Comparison of ENCODE assay signal across 8 cellular contexts in genomic region chr17:4939554-4939803, GRCh38. TPM values are rescaled to one million over a fixed set of nuclear protein-coding genes. Genes with fewer than 3 reads are reported as not detected.
DNase-seq lines count a peak whose midpoint lies in the region; ATAC-seq, FAIRE-seq and TF ChIP-seq lines count a peak whose summit lies in the region.

No MANE protein-coding gene starts in this region.

- no peak for TF ChIP-seq POLR2A in GM12891 (IDR thresholded peaks at IDR 0.05; ENCODE audit: low read depth, low read length)

- H3K9me3 ChIP-seq in HAP-1 (no peaks in the 10 kb centered on the region), T-helper 17 cell (ENCODE audit: control insufficient read depth, low read length, poor library complexity, severe bottlenecking) (no peaks in the 10 kb centered on the region)

- H3K4me1 Mint-ChIP-seq in T-helper 17 cell = peaks cover 49% of the 10 kb centered on the region

- peaks cover 51% of the 10 kb centered on the region for H3K36me3 ChIP-seq in HAP-1 (replicated peaks)

- H3K4me3 ChIP-seq in HAP-1 = peak overlapping the region; percentile 70
- peak overlapping the region; percentile 79 to 99 for H3K4me3 ChIP-seq in foreskin fibroblast (ENCODE audit: low read depth in 1 of 2, low read length in 2 of 2)
- peak overlapping the region; percentile 91 for H3K4me3 ChIP-seq in skeletal muscle cell (ENCODE audit: low read depth, low read length)

- DNase-seq in COLO668 (lab: John Stamatoyannopoulos, UW; ENCODE audit: unreplicated experiment) = peak; percentile 14
- DNase-seq in HAP-1 (ENCODE audit: low spot score in 2 of 2) = no peak
- DNase-seq in T-helper 17 cell = no peak
- DNase-seq in foreskin fibroblast = no peak
- no peak for DNase-seq in skeletal muscle cell (ENCODE audit: low read depth)
- DNase-seq in frontal cortex (ENCODE audit: low spot score in 2 of 2) = no peak
- DNase-seq in GM12891 (ENCODE audit: insufficient read length, low spot score) = no peak
- DNase-seq in hippocampal formation (lab: John Stamatoyannopoulos, UW) = no peak

- ATAC-seq in T-helper 17 cell = peak; percentile 3

- H3K4me1 ChIP-seq in HAP-1 = peaks cover 14% of the 10 kb centered on the region

- peaks cover 13% of the 10 kb centered on the region for H3K36me3 Mint-ChIP-seq in T-helper 17 cell (ENCODE audit: low read depth)

- peak overlapping the region; percentile 99 for H3K4me3 Mint-ChIP-seq in T-helper 17 cell

- no peak for TF ChIP-seq CTCF in foreskin fibroblast (IDR thresholded peaks at IDR 0.05; ENCODE audit: low read depth, low read length)

- no peaks in the 10 kb centered on the region for H3K27me3 ChIP-seq in HAP-1 (ENCODE audit: low read depth)

- FAIRE-seq in frontal cortex (lab: Jason Lieb, UNC) (no peak), GM12891 (lab: Jason Lieb, UNC) (no peak)

- H3K27me3 Mint-ChIP-seq in T-helper 17 cell = no peaks in the 10 kb centered on the region

- peak overlapping the region; percentile 97 for H3K27ac Mint-ChIP-seq in T-helper 17 cell

- in situ Hi-C loops in HAP-1 (cut with MboI; ENCODE audit: low sequenced_read_pairs) = no loop called here

TF ChIP-seq in GM12891, 5 proteins besides CTCF, POLR2A, EP300 and RAD21:
- TF ChIP-seq SPI1 (IDR thresholded peaks at IDR 0.05; ENCODE audit: low read depth, low read length) (no peak), POLR2AphosphoS5 (IDR thresholded peaks at IDR 0.05; ENCODE audit: low read depth, low read length) (no peak), TAF1 (IDR thresholded peaks at IDR 0.05; ENCODE audit: low read depth, low read length) (no peak), PAX5 (IDR thresholded peaks at IDR 0.05; ENCODE audit: insufficient read depth, low read length, severe bottlenecking) (no peak), POU2F2 (IDR thresholded peaks at IDR 0.05; ENCODE audit: low read depth, low read length) (no peak)

RNA-seq across cellular contexts. Expression of gene SLC25A11, which starts 0.4 kb away (rescaled TPM):
- total RNA-seq in T-helper 17 cell (10 to 100 TPM; 26.2 to 26.4 TPM), frontal cortex (59.1 TPM)
- polyA plus RNA-seq in GM12891 (2012; ENCODE audit: low read depth, missing spikeins) = 52.1 TPM

RNA-seq across cellular contexts. Expression of gene RNF167, which starts 0.6 kb away (rescaled TPM):
- total RNA-seq in T-helper 17 cell (10 to 100 TPM; 95.5 to 99.0 TPM), frontal cortex (13.0 TPM)
- 110 TPM for polyA plus RNA-seq in GM12891 (2012; ENCODE audit: low read depth, missing spikeins)

RNA-seq across cellular contexts. Expression of gene GP1BA, which starts 7.4 kb away (rescaled TPM):
- total RNA-seq in T-helper 17 cell = 10 to 100 TPM in 1 of 2 donors, 1 to 10 TPM in 1; 1.6 to 22.9 TPM
- not detected for total RNA-seq in frontal cortex
- 1.4 TPM for polyA plus RNA-seq in GM12891 (2012; ENCODE audit: low read depth, missing spikeins)

RNA-seq across cellular contexts. Expression of gene PFN1, which starts 8.9 kb away (rescaled TPM):
- total RNA-seq in T-helper 17 cell (100 to 1,000 TPM; 686 to 710 TPM), frontal cortex (69.3 TPM)
- 2,115 TPM for polyA plus RNA-seq in GM12891 (2012; ENCODE audit: low read depth, missing spikeins)

RNA-seq across cellular contexts. Expression of gene ENO3, which starts 11.4 kb away (rescaled TPM):
- 10 to 100 TPM; 17.2 to 17.6 TPM for total RNA-seq in T-helper 17 cell
- total RNA-seq in frontal cortex = 0.82 TPM
- polyA plus RNA-seq in GM12891 (2012; ENCODE audit: low read depth, missing spikeins) = 38.5 TPM
